ENCODE assay signal across 1 cellular context in the genomic region with DNA sequence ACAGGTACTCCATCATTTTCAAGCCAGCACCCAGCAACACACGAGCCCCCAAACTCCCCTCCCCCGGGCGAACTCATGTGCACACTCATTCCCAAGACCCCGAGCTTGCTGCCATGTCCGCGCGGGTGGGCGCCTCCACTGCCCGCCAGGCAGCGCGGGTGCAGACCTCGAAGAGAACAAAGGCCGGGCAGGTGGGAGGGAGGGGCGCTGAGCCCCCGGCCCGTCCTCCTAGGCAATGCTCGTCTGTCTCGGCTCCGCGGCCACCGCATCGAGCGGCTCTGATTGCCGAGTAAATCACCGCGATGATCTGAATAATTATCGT.
TF ChIP-seq lines count a peak whose summit lies in the region.

No MANE protein-coding gene starts in this region.

TF ChIP-seq in H1, 55 proteins besides CTCF, POLR2A, EP300 and RAD21:
- TF ChIP-seq CTBP2 (IDR thresholded peaks at IDR 0.05; ENCODE audit: borderline replicate concordance, insufficient read depth, insufficient read length, low read length): no peak
- peak; percentile 67 for TF ChIP-seq EZH2 (IDR thresholded peaks at IDR 0.05; ENCODE audit: low read depth, low read length, severe bottlenecking)
- peak; percentile 10; the same call in 1 of the 2 replicates for TF ChIP-seq SUZ12 (IDR thresholded peaks at IDR 0.05; ENCODE audit: low read length)
